8 cellular contexts compared by ENCODE assay signal in genomic region chr3:172129868-172130751, GRCh38.
A peak's percentile ranks its signal among the peaks of the same experiment; 100 is the strongest.
DNase-seq lines count a peak whose midpoint lies in the region; ATAC-seq and TF ChIP-seq lines count a peak whose summit lies in the region.

No MANE protein-coding gene starts in this region.

- peaks cover 35% of the 10 kb centered on the region for H3K79me2 ChIP-seq in mesendoderm (ENCODE audit: control insufficient read depth, insufficient read depth, low read length)

- H3K18ac ChIP-seq in mesendoderm (ENCODE audit: low read length): no peak overlapping the region

- peaks cover 9% of the 10 kb centered on the region for H3K4me1 ChIP-seq in mesendoderm (ENCODE audit: control insufficient read depth, low read depth, low read length)
- H3K4me1 ChIP-seq in stomach: peaks cover 44 to 100% (median 76%) of the 10 kb centered on the region in 4 donors

- H3K36me3 ChIP-seq in BJ (ENCODE audit: control insufficient read depth, insufficient read depth, low read length): peaks cover 2% of the 10 kb centered on the region; the same call in 1 of the 2 replicates
- no peaks in the 10 kb centered on the region for H3K36me3 ChIP-seq in mesendoderm (ENCODE audit: control insufficient read depth, insufficient read depth, low read length)
- H3K36me3 ChIP-seq in stomach: no peaks in the 10 kb centered on the region

- H3K9me3 ChIP-seq in stomach: no peaks in the 10 kb centered on the region

- peak; percentile 56 for TF ChIP-seq EP300 in stomach (IDR thresholded peaks at IDR 0.05)

- ATAC-seq in GM18861 (IDR thresholded peaks at IDR 0.05; ENCODE audit: unreplicated experiment) (no peak), GM19467 (IDR thresholded peaks at IDR 0.05; ENCODE audit: unreplicated experiment) (no peak)

- no peak overlapping the region for H3K4ac ChIP-seq in mesendoderm (ENCODE audit: low read depth, low read length)

- no peak for TF ChIP-seq POLR2A in stomach (IDR thresholded peaks at IDR 0.05)

- H3K79me1 ChIP-seq in mesendoderm (ENCODE audit: low read length): peaks cover 11% of the 10 kb centered on the region

- no peak overlapping the region for H2BK120ac ChIP-seq in mesendoderm (ENCODE audit: low read depth, low read length)

- POLR2A ChIA-PET in BJ (lab: Charles Lee): interaction anchor here (0.6 to 0.9 kb wide), 3 partner anchors 48 to 1680 kb away, joined by 3 to 10 read pairs (median 3); no protein-coding TSS in a partner anchor

- no peak overlapping the region for H2BK5ac ChIP-seq in mesendoderm (ENCODE audit: low read length)

- H3K27me3 ChIP-seq in BJ (ENCODE audit: control insufficient read depth, insufficient read depth, low read length): no peaks in the 10 kb centered on the region
- H3K27me3 ChIP-seq in mesendoderm (ENCODE audit: insufficient read depth, low read length, poor library complexity): no peaks in the 10 kb centered on the region
- H3K27me3 ChIP-seq in stomach: no peaks in the 10 kb centered on the region

- CTCF ChIA-PET in BJ (lab: Yijun Ruan, JAX): interaction anchor here (0.7 kb wide), 1 partner anchor 203 kb away, joined by 3 read pairs; no protein-coding TSS in a partner anchor

- no CpG with 5 or more reads among the region's 17 CpGs for WGBS in mesendoderm (ENCODE audit: extremely low coverage, insufficient coverage, low lambda C conversion rate)
- 50 to 57% (median 52%) methylated on average over 17 of the region's 17 CpGs for WGBS in stomach, 5 donors

- no peak overlapping the region for H4K5ac ChIP-seq in mesendoderm (ENCODE audit: low read length)

- no peak overlapping the region for H3K56ac ChIP-seq in mesendoderm (ENCODE audit: low read length)

- no peak overlapping the region for H2AK5ac ChIP-seq in mesendoderm (ENCODE audit: low read length)

- intact Hi-C loops in stomach (cut with DNase I; ENCODE audit: low total_unique reads): no loop called here

- no peak overlapping the region for H2BK15ac ChIP-seq in mesendoderm (replicated peaks; ENCODE audit: low read depth)

- no peak overlapping the region for H3K23ac ChIP-seq in mesendoderm (ENCODE audit: low read length)

- H3K4me2 ChIP-seq in mesendoderm (ENCODE audit: low read length): no peak overlapping the region

- H3K4me3 ChIP-seq in BJ (ENCODE audit: low read depth, low read length) (no peak overlapping the region), mesendoderm (ENCODE audit: low read length) (no peak overlapping the region), stomach (no peak overlapping the region)

- H4K8ac ChIP-seq in mesendoderm (ENCODE audit: low read depth, low read length): no peak overlapping the region

- TF ChIP-seq CTCF in BJ (IDR thresholded peaks at IDR 0.05; ENCODE audit: insufficient read depth, low read depth, low read length) (no peak), stomach (IDR thresholded peaks at IDR 0.05) (no peak)

- no peak overlapping the region for H3K27ac ChIP-seq in mesendoderm (ENCODE audit: low read depth, low read length)
- peak overlapping the region; percentile 58 to 87 (median 76) for H3K27ac ChIP-seq in stomach

- DNase-seq in BJ (ENCODE audit: low read depth) (peak; percentile 98), Kasumi-1 (lab: John Stamatoyannopoulos, UW) (peak; percentile 95 to 97), dermis blood vessel endothelial cell (peak; percentile 97), mesendoderm (peak; percentile 94), stomach (peak; percentile 85)
- peak; percentile 29 for DNase-seq in activated CD4-positive, alpha-beta T cell treated with anti-CD3 and anti-CD28 coated beads for 1 hour

- no peak overlapping the region for H3K9ac ChIP-seq in mesendoderm (ENCODE audit: low read length)

Comparison
In these comparisons a context has a peak if more than half of its experiments do, and no peak if none do; other contexts are left out.
1. DNase-seq: peak in every context shown above with its lines; median percentile 98 in BJ; 97 in dermis blood vessel endothelial cell; 96 in Kasumi-1; 94 in mesendoderm; 85 in stomach; 29 in activated CD4-positive, alpha-beta T cell treated with anti-CD3 and anti-CD28 coated beads for 1 hour.